ENCODE assay signal across 8 cellular contexts in genomic region chr11:67400942-67401494, GRCh38. TPM values are rescaled to one million over a fixed set of nuclear protein-coding genes. Genes with fewer than 3 reads are reported as not detected.
A peak's percentile ranks its signal among the peaks of the same experiment; 100 is the strongest.
DNase-seq lines count a peak whose midpoint lies in the region; ATAC-seq and TF ChIP-seq lines count a peak whose summit lies in the region.

No MANE protein-coding gene starts in this region.

- intact Hi-C loops in activated T-helper 2 cell treated with anti-CD3 and anti-CD28 coated beads, Interferon-gamma antibody, Interleukin-2, Interleukin-4, amounts not matched to agents 10 μg/mL and 5 μg/mL and 100 μg/mL, durations not matched to agents 14 hours and 24 hours and 36 hours (cut with micrococcal nuclease), result loop anchor here (1.0 to 5.0 kb wide), 3 partner anchors 27 to 129 kb away; partner anchors contain the start of gene RPS6KB2

- peak overlapping the region; percentile 22 for H3K27ac Mint-ChIP-seq in activated T-helper 2 cell treated with anti-CD3 and anti-CD28 coated beads, Interferon-gamma antibody, Interleukin-2, Interleukin-4, amounts not matched to agents 10 μg/mL and 5 μg/mL and 100 μg/mL, durations not matched to agents 14 hours and 24 hours and 36 hours

- peak overlapping the region; percentile 91 for H3K27ac ChIP-seq in stomach smooth muscle (ENCODE audit: low read length)

- peak; percentile 14 for ATAC-seq in GM18505 (IDR thresholded peaks at IDR 0.05; ENCODE audit: unreplicated experiment)
- peak; percentile 3 for ATAC-seq in HG02885 (IDR thresholded peaks at IDR 0.05; ENCODE audit: poor library complexity, unreplicated experiment)
- ATAC-seq in GM18907 (IDR thresholded peaks at IDR 0.05; ENCODE audit: unreplicated experiment), result no peak

- peaks cover 10 to 13% of the 10 kb centered on the region in 2 donors for H3K27me3 ChIP-seq in stomach smooth muscle (ENCODE audit: control insufficient read depth in 1 of 2, insufficient read depth in 2 of 2, low read length in 2 of 2)

- H3K4me1 ChIP-seq in stomach smooth muscle (ENCODE audit: control insufficient read depth, insufficient read depth, low read length), result peaks cover 27% of the 10 kb centered on the region

- DNase-seq in activated T-helper 2 cell treated with anti-CD3 and anti-CD28 coated beads, Interferon-gamma antibody, Interleukin-2, Interleukin-4, amounts not matched to agents 10 μg/mL and 5 μg/mL and 100 μg/mL, durations not matched to agents 14 hours and 24 hours and 36 hours (ENCODE audit: low spot score), result no peak
- DNase-seq in HuH-7 (ENCODE audit: low spot score), result no peak
- no peak for DNase-seq in activated effector memory CD4-positive, alpha-beta T cell treated with anti-CD3 and anti-CD28 coated beads, Interleukin-2, amount 50 U/mL, for 16 hours

- H3K36me3 ChIP-seq in stomach smooth muscle (ENCODE audit: control insufficient read depth in 2 of 2, insufficient read depth in 2 of 2, low read length in 2 of 2), result peaks cover 18 to 22% of the 10 kb centered on the region in 2 donors

- H3K4me1 Mint-ChIP-seq in activated T-helper 2 cell treated with anti-CD3 and anti-CD28 coated beads, Interferon-gamma antibody, Interleukin-2, Interleukin-4, amounts not matched to agents 10 μg/mL and 5 μg/mL and 100 μg/mL, durations not matched to agents 14 hours and 24 hours and 36 hours (ENCODE audit: low read depth), result peaks cover 36% of the 10 kb centered on the region

- H3K4me3 ChIP-seq in iPS-18c (ENCODE audit: insufficient read depth, low read depth, low read length), result peak overlapping the region; percentile 89
- H3K4me3 ChIP-seq in stomach smooth muscle (ENCODE audit: low read length in 2 of 2), result peak overlapping the region; percentile 73 to 88

- no peak for TF ChIP-seq POLR2A in GM18505 (IDR thresholded peaks at IDR 0.05; ENCODE audit: borderline replicate concordance, extremely low read depth, insufficient read depth, insufficient read length)

- no peaks in the 10 kb centered on the region for H3K27me3 Mint-ChIP-seq in activated T-helper 2 cell treated with anti-CD3 and anti-CD28 coated beads, Interferon-gamma antibody, Interleukin-2, Interleukin-4, amounts not matched to agents 10 μg/mL and 5 μg/mL and 100 μg/mL, durations not matched to agents 14 hours and 24 hours and 36 hours (ENCODE audit: low read depth)

- peak overlapping the region; percentile 87 for H3K4me3 Mint-ChIP-seq in activated T-helper 2 cell treated with anti-CD3 and anti-CD28 coated beads, Interferon-gamma antibody, Interleukin-2, Interleukin-4, amounts not matched to agents 10 μg/mL and 5 μg/mL and 100 μg/mL, durations not matched to agents 14 hours and 24 hours and 36 hours (ENCODE audit: low read depth)

- no peaks in the 10 kb centered on the region for H3K9me3 ChIP-seq in iPS-18c (ENCODE audit: control insufficient read depth, insufficient read depth, low read length)
- no peaks in the 10 kb centered on the region for H3K9me3 ChIP-seq in stomach smooth muscle (ENCODE audit: control insufficient read depth in 2 of 2, low read length in 2 of 2)

- H3K9me3 Mint-ChIP-seq in activated T-helper 2 cell treated with anti-CD3 and anti-CD28 coated beads, Interferon-gamma antibody, Interleukin-2, Interleukin-4, amounts not matched to agents 10 μg/mL and 5 μg/mL and 100 μg/mL, durations not matched to agents 14 hours and 24 hours and 36 hours, result no peaks in the 10 kb centered on the region

- peaks cover 50% of the 10 kb centered on the region for H3K36me3 Mint-ChIP-seq in activated T-helper 2 cell treated with anti-CD3 and anti-CD28 coated beads, Interferon-gamma antibody, Interleukin-2, Interleukin-4, amounts not matched to agents 10 μg/mL and 5 μg/mL and 100 μg/mL, durations not matched to agents 14 hours and 24 hours and 36 hours (ENCODE audit: low read depth)

- peak overlapping the region; percentile 89 to 90 for H3K9ac ChIP-seq in stomach smooth muscle (ENCODE audit: low read length in 2 of 2)

RNA-seq across cellular contexts. Expression of gene PPP1CA, which starts 0.6 kb away (rescaled TPM):
- 250 and 262 TPM in 2 replicates for total RNA-seq in activated T-helper 2 cell treated with anti-CD3 and anti-CD28 coated beads, Interferon-gamma antibody, Interleukin-2, Interleukin-4, amounts not matched to agents 10 μg/mL and 5 μg/mL and 100 μg/mL, durations not matched to agents 14 hours and 24 hours and 36 hours

RNA-seq across cellular contexts. Expression of gene TBC1D10C, which starts 2.9 kb away (rescaled TPM):
- 112 and 118 TPM in 2 replicates for total RNA-seq in activated T-helper 2 cell treated with anti-CD3 and anti-CD28 coated beads, Interferon-gamma antibody, Interleukin-2, Interleukin-4, amounts not matched to agents 10 μg/mL and 5 μg/mL and 100 μg/mL, durations not matched to agents 14 hours and 24 hours and 36 hours

RNA-seq across cellular contexts. Expression of gene RAD9A, which starts 9.2 kb away (rescaled TPM):
- total RNA-seq in activated T-helper 2 cell treated with anti-CD3 and anti-CD28 coated beads, Interferon-gamma antibody, Interleukin-2, Interleukin-4, amounts not matched to agents 10 μg/mL and 5 μg/mL and 100 μg/mL, durations not matched to agents 14 hours and 24 hours and 36 hours, result 32.1 and 34.1 TPM in 2 replicates

RNA-seq across cellular contexts. Expression of gene CARNS1, which starts 14.5 kb away (rescaled TPM):
- total RNA-seq in activated T-helper 2 cell treated with anti-CD3 and anti-CD28 coated beads, Interferon-gamma antibody, Interleukin-2, Interleukin-4, amounts not matched to agents 10 μg/mL and 5 μg/mL and 100 μg/mL, durations not matched to agents 14 hours and 24 hours and 36 hours, result 0.51 and 0.68 TPM in 2 replicates

RNA-seq across cellular contexts. Expression of gene RPS6KB2, which starts 27.3 kb away (rescaled TPM):
- 67.6 and 70.2 TPM in 2 replicates for total RNA-seq in activated T-helper 2 cell treated with anti-CD3 and anti-CD28 coated beads, Interferon-gamma antibody, Interleukin-2, Interleukin-4, amounts not matched to agents 10 μg/mL and 5 μg/mL and 100 μg/mL, durations not matched to agents 14 hours and 24 hours and 36 hours
